8 cellular contexts compared by ENCODE assay signal in genomic region chr10:72319416-72320254, GRCh38. TPM values are rescaled to one million over a fixed set of nuclear protein-coding genes. Genes with fewer than 3 reads are reported as not detected.
DNase-seq lines count a peak whose midpoint lies in the region; ATAC-seq, FAIRE-seq and TF ChIP-seq lines count a peak whose summit lies in the region.

No MANE protein-coding gene starts in this region.

- TF ChIP-seq CTCF in RWPE2 (IDR thresholded peaks at IDR 0.05; ENCODE audit: poor library complexity, severe bottlenecking) (no peak), omental fat pad (IDR thresholded peaks at IDR 0.05) (no peak), suprapubic skin (IDR thresholded peaks at IDR 0.05) (no peak)

- H3K36me3 ChIP-seq in RWPE2 (ENCODE audit: low read depth) (no peaks in the 10 kb centered on the region), suprapubic skin (no peaks in the 10 kb centered on the region)

- peak overlapping the region; percentile 17 for H3K4me3 ChIP-seq in RWPE2 (ENCODE audit: severe bottlenecking)
- peak overlapping the region; percentile 50 for H3K4me3 ChIP-seq in suprapubic skin

- no peak for TF ChIP-seq POLR2A in suprapubic skin (IDR thresholded peaks at IDR 0.05)

- DNase-seq in DMS153 treated with DMSO at 0.1 percent for 48 hours (lab: John Stamatoyannopoulos, UW; ENCODE audit: unreplicated experiment) = peak; percentile 69
- peak; percentile 77 for DNase-seq in HuH-7 (ENCODE audit: low spot score)
- peak; percentile 99 for DNase-seq in RWPE2 (ENCODE audit: low spot score)
- peak; percentile 59 to 87 (median 70) for DNase-seq in activated naive CD4-positive, alpha-beta T cell (lab: John Stamatoyannopoulos, UW)
- DNase-seq in frontal cortex (ENCODE audit: low spot score in 2 of 2) = peak; percentile 87 to 90
- peak; percentile 83 for DNase-seq in omental fat pad (ENCODE audit: low spot score)
- peak; percentile 96 to 97 for DNase-seq in suprapubic skin (ENCODE audit: low spot score in 2 of 2)

- ATAC-seq in GM21447 (IDR thresholded peaks at IDR 0.05; ENCODE audit: unreplicated experiment) (peak; percentile 39), RWPE2 (ENCODE audit: low read depth) (peak; percentile 37), omental fat pad (ENCODE audit: low FRiP score) (peak; percentile 80)

- H3K27ac ChIP-seq in RWPE2 (ENCODE audit: poor library complexity, severe bottlenecking) (peak overlapping the region; percentile 99), suprapubic skin (peak overlapping the region; percentile 81)

- WGBS in suprapubic skin = 2% methylated on average over 7 of the region's 60 CpGs

- H3K27me3 ChIP-seq in RWPE2 (ENCODE audit: insufficient read depth, poor library complexity, severe bottlenecking) = no peaks in the 10 kb centered on the region
- H3K27me3 ChIP-seq in suprapubic skin = no peaks in the 10 kb centered on the region

- no peaks in the 10 kb centered on the region for H3K9me3 ChIP-seq in RWPE2 (ENCODE audit: severe bottlenecking)
- H3K9me3 ChIP-seq in suprapubic skin = no peaks in the 10 kb centered on the region

- H3K4me1 ChIP-seq in RWPE2 (ENCODE audit: insufficient read depth, poor library complexity, severe bottlenecking) (peaks cover 63% of the 10 kb centered on the region), suprapubic skin (peaks cover 81% of the 10 kb centered on the region)

- no peak for TF ChIP-seq EP300 in suprapubic skin (IDR thresholded peaks at IDR 0.05)

- FAIRE-seq in frontal cortex (lab: Jason Lieb, UNC) = no peak

RNA-seq across cellular contexts. Expression of gene DNAJB12, which starts 35.1 kb away (rescaled TPM):
- total RNA-seq in frontal cortex (14.3 TPM), omental fat pad (10 to 100 TPM; 35.0 to 41.1 (median 36.5) TPM), suprapubic skin (10 to 100 TPM; 44.0 to 61.8 (median 46.7) TPM)

RNA-seq across cellular contexts. Expression of gene DDIT4, which starts 45.9 kb away (rescaled TPM):
- total RNA-seq in frontal cortex (26.5 TPM), omental fat pad (100 to 1,000 TPM in 3 of 4 donors, 10 to 100 TPM in 1; 56.2 to 527 (median 185) TPM), suprapubic skin (100 to 1,000 TPM; 170 to 246 (median 225) TPM)

Comparison
In these comparisons a context has a peak if more than half of its experiments do, and no peak if none do; other contexts are left out.
1. Peak in every context shown above with its lines: DNase-seq, ATAC-seq, H3K4me3 ChIP-seq and H3K27ac ChIP-seq.